ENCODE assay signal across 31 cellular contexts in genomic region chr7:144403649-144404061, GRCh38. TPM values are rescaled to one million over a fixed set of nuclear protein-coding genes. Genes with fewer than 3 reads are reported as not detected.
"Had no signal": no experiment of that assay in that cellular context is flagged by ENCODE, and none has a peak within 500 bp of the region (broad histone marks: within the 10 kb centered on the region; RNA-seq: fewer than 3 reads in every experiment).

Gene NOBOX (minus strand): TSS chr7:144403693.

- H3K36me3 ChIP-seq: adrenal gland, colonic mucosa, esophagus squamous epithelium, gastroesophageal sphincter had no signal

- H3K9me3 Mint-ChIP-seq: activated CD4-positive, alpha-beta memory T cell treated with anti-CD3 and anti-CD28 coated beads, Interleukin-2, amount 10 ng/mL, durations not matched to agents 7 days and 5 days; activated CD4-positive, alpha-beta T cell treated with anti-CD3 and anti-CD28 coated beads, Interleukin-2, amount 10 ng/mL, durations not matched to agents 7 days and 5 days; activated naive CD4-positive, alpha-beta T cell treated with anti-CD3 and anti-CD28 coated beads for 36 hours; activated naive CD4-positive, alpha-beta T cell treated with anti-CD3 and anti-CD28 coated beads, Interleukin-2, amount 50 U/mL, for 24 hours; activated naive CD8-positive, alpha-beta T cell treated with anti-CD3 and anti-CD28 coated beads for 36 hours; activated naive CD8-positive, alpha-beta T cell treated with anti-CD3 and anti-CD28 coated beads, Interleukin-2, amount 50 U/mL, for 24 hours; activated T-helper 1 cell treated with anti-CD3 and anti-CD28 coated beads, Interleukin-12 subunit alpha, Interleukin-12 subunit beta, Interleukin-2, Interleukin-4 antibody, amounts not matched to agents 30 ng/mL and 10 ng/mL and 1 ng/mL, durations not matched to agents 14 hours and 24 hours and 36 hours; activated T-helper 2 cell treated with anti-CD3 and anti-CD28 coated beads, Interferon-gamma antibody, Interleukin-2, Interleukin-4, amounts not matched to agents 10 μg/mL and 5 μg/mL and 100 μg/mL, durations not matched to agents 14 hours and 24 hours and 36 hours had no signal

- H3K4me3 ChIP-seq: adrenal gland, body of pancreas, colonic mucosa, esophagus squamous epithelium, gastroesophageal sphincter had no signal

- H3K9me3 ChIP-seq: adrenal gland, body of pancreas, colonic mucosa, esophagus squamous epithelium, gastroesophageal sphincter had no signal

- H3K27me3 ChIP-seq: adrenal gland, body of pancreas, colonic mucosa, esophagus squamous epithelium had no signal

- ATAC-seq: activated naive CD8-positive, alpha-beta T cell treated with anti-CD3 and anti-CD28 coated beads, Interleukin-2, amount 50 U/mL, for 24 hours; body of pancreas; gastroesophageal sphincter had no signal

- H3K27ac ChIP-seq: adrenal gland, body of pancreas, colonic mucosa, epithelial cell of prostate, esophagus squamous epithelium, gastroesophageal sphincter had no signal

- H3K4me1 Mint-ChIP-seq: activated CD4-positive, alpha-beta memory T cell treated with anti-CD3 and anti-CD28 coated beads, Interleukin-2, amount 10 ng/mL, durations not matched to agents 7 days and 5 days; activated CD4-positive, alpha-beta T cell treated with anti-CD3 and anti-CD28 coated beads, Interleukin-2, amount 10 ng/mL, durations not matched to agents 7 days and 5 days; activated naive CD4-positive, alpha-beta T cell treated with anti-CD3 and anti-CD28 coated beads, Interleukin-2, amount 50 U/mL, for 24 hours; activated naive CD8-positive, alpha-beta T cell treated with anti-CD3 and anti-CD28 coated beads for 36 hours; activated naive CD8-positive, alpha-beta T cell treated with anti-CD3 and anti-CD28 coated beads, Interleukin-2, amount 50 U/mL, for 24 hours had no signal

- DNase-seq: activated CD4-positive, alpha-beta memory T cell treated with anti-CD3 and anti-CD28 coated beads, Interleukin-2, amount 10 ng/mL, durations not matched to agents 7 days and 5 days; activated CD4-positive, alpha-beta T cell treated with anti-CD3 and anti-CD28 coated beads for 1 hour; activated CD4-positive, alpha-beta T cell treated with anti-CD3 and anti-CD28 coated beads for 4 hours; activated CD4-positive, alpha-beta T cell treated with anti-CD3 and anti-CD28 coated beads, Interleukin-2, amount 10 ng/mL, durations not matched to agents 7 days and 5 days; activated CD4-positive, alpha-beta T cell treated with anti-CD3 and anti-CD28 coated beads, Interleukin-2, amount 50 U/mL, for 4 hours; activated effector memory CD4-positive, alpha-beta T cell treated with anti-CD3 and anti-CD28 coated beads, Interleukin-2, amount 50 U/mL, for 16 hours; activated naive CD4-positive, alpha-beta T cell treated with anti-CD3 and anti-CD28 coated beads for 36 hours; activated naive CD8-positive, alpha-beta T cell treated with anti-CD3 and anti-CD28 coated beads for 36 hours; activated naive CD8-positive, alpha-beta T cell treated with anti-CD3 and anti-CD28 coated beads, Interleukin-2, amount 50 U/mL, for 24 hours; activated T-cell treated with anti-CD3 and anti-CD28 coated beads, Interleukin-2, amount 50 U/mL, for 1 hour; activated T-cell treated with anti-CD3 and anti-CD28 coated beads, Interleukin-2, amount 50 U/mL, for 48 hours; adrenal gland; amygdala; aorta; body of pancreas; colonic mucosa; effector CD8-positive, alpha-beta T cell; esophagus squamous epithelium; foreskin melanocyte; T-helper 2 cell had no signal

- H3K4me1 ChIP-seq: adrenal gland, body of pancreas, colonic mucosa, gastroesophageal sphincter had no signal

- H3K36me3 Mint-ChIP-seq: activated naive CD4-positive, alpha-beta T cell treated with anti-CD3 and anti-CD28 coated beads, Interleukin-2, amount 50 U/mL, for 24 hours; activated naive CD8-positive, alpha-beta T cell treated with anti-CD3 and anti-CD28 coated beads for 36 hours had no signal

- H3K27ac Mint-ChIP-seq: activated CD4-positive, alpha-beta memory T cell treated with anti-CD3 and anti-CD28 coated beads, Interleukin-2, amount 10 ng/mL, durations not matched to agents 7 days and 5 days; activated CD4-positive, alpha-beta T cell treated with anti-CD3 and anti-CD28 coated beads, Interleukin-2, amount 10 ng/mL, durations not matched to agents 7 days and 5 days; activated naive CD4-positive, alpha-beta T cell treated with anti-CD3 and anti-CD28 coated beads for 36 hours; activated naive CD4-positive, alpha-beta T cell treated with anti-CD3 and anti-CD28 coated beads, Interleukin-2, amount 50 U/mL, for 24 hours; activated naive CD8-positive, alpha-beta T cell treated with anti-CD3 and anti-CD28 coated beads for 36 hours; activated naive CD8-positive, alpha-beta T cell treated with anti-CD3 and anti-CD28 coated beads, Interleukin-2, amount 50 U/mL, for 24 hours; activated T-helper 1 cell treated with anti-CD3 and anti-CD28 coated beads, Interleukin-12 subunit alpha, Interleukin-12 subunit beta, Interleukin-2, Interleukin-4 antibody, amounts not matched to agents 30 ng/mL and 10 ng/mL and 1 ng/mL, durations not matched to agents 14 hours and 24 hours and 36 hours; activated T-helper 2 cell treated with anti-CD3 and anti-CD28 coated beads, Interferon-gamma antibody, Interleukin-2, Interleukin-4, amounts not matched to agents 10 μg/mL and 5 μg/mL and 100 μg/mL, durations not matched to agents 14 hours and 24 hours and 36 hours had no signal

- H3K4me3 Mint-ChIP-seq: activated CD4-positive, alpha-beta memory T cell treated with anti-CD3 and anti-CD28 coated beads, Interleukin-2, amount 10 ng/mL, durations not matched to agents 7 days and 5 days; activated CD4-positive, alpha-beta T cell treated with anti-CD3 and anti-CD28 coated beads, Interleukin-2, amount 10 ng/mL, durations not matched to agents 7 days and 5 days; activated naive CD4-positive, alpha-beta T cell treated with anti-CD3 and anti-CD28 coated beads for 36 hours; activated naive CD4-positive, alpha-beta T cell treated with anti-CD3 and anti-CD28 coated beads, Interleukin-2, amount 50 U/mL, for 24 hours; activated naive CD8-positive, alpha-beta T cell treated with anti-CD3 and anti-CD28 coated beads for 36 hours; activated naive CD8-positive, alpha-beta T cell treated with anti-CD3 and anti-CD28 coated beads, Interleukin-2, amount 50 U/mL, for 24 hours; activated T-helper 1 cell treated with anti-CD3 and anti-CD28 coated beads, Interleukin-12 subunit alpha, Interleukin-12 subunit beta, Interleukin-2, Interleukin-4 antibody, amounts not matched to agents 30 ng/mL and 10 ng/mL and 1 ng/mL, durations not matched to agents 14 hours and 24 hours and 36 hours had no signal

RNA-seq across cellular contexts. Expression of gene NOBOX, which starts in this region (rescaled TPM):
- total RNA-seq: activated CD4-positive, alpha-beta memory T cell treated with anti-CD3 and anti-CD28 coated beads, Interleukin-2, amount 10 ng/mL, durations not matched to agents 7 days and 5 days; activated CD4-positive, alpha-beta T cell treated with anti-CD3 and anti-CD28 coated beads, Interleukin-2, amount 10 ng/mL, durations not matched to agents 7 days and 5 days; activated naive CD4-positive, alpha-beta T cell treated with anti-CD3 and anti-CD28 coated beads for 36 hours; activated naive CD8-positive, alpha-beta T cell treated with anti-CD3 and anti-CD28 coated beads for 36 hours; activated T-helper 1 cell treated with anti-CD3 and anti-CD28 coated beads, Interleukin-12 subunit alpha, Interleukin-12 subunit beta, Interleukin-2, Interleukin-4 antibody, amounts not matched to agents 30 ng/mL and 10 ng/mL and 1 ng/mL, durations not matched to agents 14 hours and 24 hours and 36 hours; activated T-helper 2 cell treated with anti-CD3 and anti-CD28 coated beads, Interferon-gamma antibody, Interleukin-2, Interleukin-4, amounts not matched to agents 10 μg/mL and 5 μg/mL and 100 μg/mL, durations not matched to agents 14 hours and 24 hours and 36 hours; adrenal gland; aorta; body of pancreas; colonic mucosa; dermis microvascular lymphatic vessel endothelial cell; endothelial cell of umbilical vein; esophagus squamous epithelium; fibroblast of lung; fibroblast of villous mesenchyme; gastroesophageal sphincter; glomerular endothelial cell; T-helper 1 cell treated with Interleukin-12 subunit alpha and Interleukin-12 subunit beta and Interleukin-4 antibody, amounts not matched to agents 30 ng/mL and 1 ng/mL, for 36 hours had no signal
